In genomic region chrX:69615779-69616519, GRCh38 we compare ENCODE assay signal across 8 cellular contexts. TPM values are rescaled to one million over a fixed set of nuclear protein-coding genes. Genes with fewer than 3 reads are reported as not detected.
DNase-seq lines count a peak whose midpoint lies in the region; ATAC-seq lines count a peak whose summit lies in the region.

TSS of gene EDA (plus strand) at chrX:69616113.

- in situ Hi-C loops in G401 (cut with HindIII; ENCODE audit: low sequenced_read_pairs) = no loop called here

- no peaks in the 10 kb centered on the region for H3K9me3 ChIP-seq in mesodermal cell (ENCODE audit: control insufficient read depth, low read length)

- ATAC-seq in HG02870 (IDR thresholded peaks at IDR 0.05; ENCODE audit: unreplicated experiment) = peak; percentile 80

- no peaks in the 10 kb centered on the region for H3K36me3 ChIP-seq in mesodermal cell (ENCODE audit: control insufficient read depth, insufficient read depth, low read length)

- no peaks in the 10 kb centered on the region for H3K4me1 ChIP-seq in mesodermal cell (ENCODE audit: control insufficient read depth, insufficient read depth, low read length, poor library complexity, severe bottlenecking)

- H3K27ac ChIP-seq in epithelial cell of prostate (no peak within 1 kb of the TSS), mesodermal cell (ENCODE audit: low read depth, low read length, severe bottlenecking) (peak within 1 kb of the TSS; percentile 77)

- DNase-seq in G401 (ENCODE audit: low spot score) (peak; percentile 54), NCI-H774 (lab: John Stamatoyannopoulos, UW) (peak; percentile 71), activated T-cell treated with anti-CD3 and anti-CD28 coated beads for 48 hours (ENCODE audit: low read depth) (peak; percentile 72), epithelial cell of prostate (ENCODE audit: low read depth, low spot score) (peak; percentile 24), GF-D8 (lab: John Stamatoyannopoulos, UW) (no peak)
- peak; percentile 47 to 54 (median 52) for DNase-seq in stimulated activated CD4-positive, alpha-beta T cell treated with anti-CD3 and anti-CD28 coated beads, TNF-alpha, amount 100 ng/mL, for 48 hours (ENCODE audit: low read depth in 3 of 3)

- WGBS in mesodermal cell (ENCODE audit: insufficient coverage in 2 of 2), 2 experiments = 0% methylated on average over 5 to 18 of the region's 62 CpGs

- H3K4me3 ChIP-seq in mesodermal cell (ENCODE audit: extremely low read depth, insufficient read depth, low read length, poor library complexity, severe bottlenecking) = peak within 1 kb of the TSS; percentile 42

RNA-seq across cellular contexts. Expression of gene EDA, which starts in this region (rescaled TPM):
- total RNA-seq in G401 (2014; rRNA removed; shearing (Covaris generic)) = 1.6 and 3.3 TPM in 2 replicates
- 3.5 TPM for polyA plus RNA-seq in mesodermal cell (2013, experiment 1 of 2)
- polyA plus RNA-seq in mesodermal cell (2013, experiment 2 of 2) = 2.7 TPM
